ENCODE assay signal across 8 cellular contexts in genomic region chr11:66315921-66316811, GRCh38. TPM values are rescaled to one million over a fixed set of nuclear protein-coding genes. Genes with fewer than 3 reads are reported as not detected.
A peak's percentile ranks its signal among the peaks of the same experiment; 100 is the strongest.
DNase-seq lines count a peak whose midpoint lies in the region; ATAC-seq and TF ChIP-seq lines count a peak whose summit lies in the region.
"Had no signal": no experiment of that assay in that cellular context is flagged by ENCODE, and none has a peak within 500 bp of the region (broad histone marks: within the 10 kb centered on the region; RNA-seq: fewer than 3 reads in every experiment).

No MANE protein-coding gene starts in this region.

- peak in 1 of 5 donors; percentile 59 for DNase-seq in heart left ventricle
- DNase-seq in cardiac septum (ENCODE audit: low spot score) = no peak
- DNase-seq in left lung = peak in 1 of 2 donors; percentile 78
- peak; percentile 63 for DNase-seq in upper lobe of right lung
- no peak for DNase-seq in SW480 (ENCODE audit: low spot score)
- no peak for DNase-seq in activated CD4-positive, alpha-beta T cell treated with anti-CD3 and anti-CD28 coated beads for 4 hours
- DNase-seq: Calu3, NCI-H1092 had no signal

- H3K36me3 ChIP-seq in heart left ventricle = no peaks in the 10 kb centered on the region
- H3K36me3 ChIP-seq in left lung = no peaks in the 10 kb centered on the region
- H3K36me3 ChIP-seq in upper lobe of right lung = no peaks in the 10 kb centered on the region

- intact Hi-C loops in heart left ventricle (cut with DNase I) (no loop called here), cardiac septum (cut with DNase I) (no loop called here), left lung (cut with DNase I) (loop anchor here in 1 of 2 donors (10.0 kb wide), 1 partner anchor 69 kb away; no protein-coding TSS in a partner anchor), upper lobe of right lung (cut with DNase I) (loop anchor here (10.0 kb wide), 1 partner anchor 69 kb away; no protein-coding TSS in a partner anchor)

- H3K4me3 ChIP-seq in heart left ventricle = peak overlapping the region; percentile 39 to 66 (median 62)
- peak overlapping the region; percentile 44 to 62 for H3K4me3 ChIP-seq in left lung
- H3K4me3 ChIP-seq in upper lobe of right lung = peak overlapping the region; percentile 39

- peak overlapping the region; percentile 51 to 94 (median 84) for H3K27ac ChIP-seq in heart left ventricle
- peak overlapping the region; percentile 41 to 44 for H3K27ac ChIP-seq in left lung
- peak overlapping the region; percentile 70 for H3K27ac ChIP-seq in upper lobe of right lung

- H3K9me3 ChIP-seq in heart left ventricle = no peaks in the 10 kb centered on the region
- H3K9me3 ChIP-seq in left lung = no peaks in the 10 kb centered on the region
- no peaks in the 10 kb centered on the region for H3K9me3 ChIP-seq in upper lobe of right lung

- ATAC-seq in heart left ventricle = no peak
- no peak for ATAC-seq in left lung
- no peak for ATAC-seq in upper lobe of right lung

- TF ChIP-seq CTCF in heart left ventricle (IDR thresholded peaks at IDR 0.05) = no peak
- no peak for TF ChIP-seq CTCF in left lung (IDR thresholded peaks at IDR 0.05)
- no peak for TF ChIP-seq CTCF in upper lobe of right lung (IDR thresholded peaks at IDR 0.05)

- no peak for TF ChIP-seq POLR2A in heart left ventricle (IDR thresholded peaks at IDR 0.05)

- WGBS in heart left ventricle, 4 donors = 63 to 71% (median 68%) methylated on average over 19 to 52 of the region's 52 CpGs

- H3K27me3 ChIP-seq in heart left ventricle (no peaks in the 10 kb centered on the region), left lung (peaks cover 0 to 21% of the 10 kb centered on the region in 2 donors), upper lobe of right lung (no peaks in the 10 kb centered on the region)

- peaks cover 0 to 57% (median 32%) of the 10 kb centered on the region in 12 donors for H3K4me1 ChIP-seq in heart left ventricle
- H3K4me1 ChIP-seq in left lung = peaks cover 14 to 53% of the 10 kb centered on the region in 2 donors
- peaks cover 30% of the 10 kb centered on the region for H3K4me1 ChIP-seq in upper lobe of right lung

RNA-seq across cellular contexts. Expression of gene CD248, which starts 0.7 kb away (rescaled TPM):
- total RNA-seq in heart left ventricle (10 to 100 TPM in 5 of 9 donors, 1 to 10 TPM in 4; 6.5 to 33.1 (median 11.8) TPM), cardiac septum (9.7 TPM), left lung (10 to 100 TPM; 69.8 to 74.3 TPM), upper lobe of right lung (10.0 TPM)
- 10 to 100 TPM in 1 of 2 donors, 1 to 10 TPM in 1; 6.0 to 19.9 TPM for polyA plus RNA-seq in heart left ventricle
- total RNA-seq: Calu3 had no signal

RNA-seq across cellular contexts. Expression of gene RIN1, which starts 20.1 kb away (rescaled TPM):
- total RNA-seq in heart left ventricle (1 to 10 TPM in 8 of 9 donors, under 1 TPM in 1; 0.99 to 5.2 (median 1.5) TPM), cardiac septum (2.2 TPM), left lung (10 to 100 TPM in 1 of 2 donors, 1 to 10 TPM in 1; 7.1 to 10.2 TPM), upper lobe of right lung (7.4 TPM)
- 1 to 10 TPM; 1.3 to 2.9 TPM for polyA plus RNA-seq in heart left ventricle

RNA-seq across cellular contexts. Expression of gene TMEM151A, which starts 24.5 kb away (rescaled TPM):
- total RNA-seq in heart left ventricle (1 to 10 TPM in 1 of 9 donors, under 1 TPM in 3, not detected in 5; 0.09 to 7.9 (median 0.18) TPM), cardiac septum (0.24 TPM), left lung (under 1 TPM in 1 of 2 donors, not detected in 1; 0.21 TPM), upper lobe of right lung (0.41 TPM)
- polyA plus RNA-seq in heart left ventricle = under 1 TPM; 0.08 TPM

RNA-seq across cellular contexts. Expression of gene YIF1A, which starts 27.2 kb away (rescaled TPM):
- 10 to 100 TPM; 41.6 to 93.0 (median 65.3) TPM for total RNA-seq in heart left ventricle
- polyA plus RNA-seq in heart left ventricle = 100 to 1,000 TPM in 1 of 2 donors, 10 to 100 TPM in 1; 49.9 to 136 TPM
- 74.0 TPM for total RNA-seq in cardiac septum
- 100 to 1,000 TPM in 1 of 2 donors, 10 to 100 TPM in 1; 97.1 to 118 TPM for total RNA-seq in left lung
- total RNA-seq in upper lobe of right lung = 66.9 TPM

RNA-seq across cellular contexts. Expression of gene BRMS1, which starts 28.7 kb away (rescaled TPM):
- total RNA-seq in heart left ventricle (10 to 100 TPM in 8 of 9 donors, 1 to 10 TPM in 1; 9.7 to 39.2 (median 16.5) TPM), cardiac septum (14.6 TPM), left lung (10 to 100 TPM; 28.7 to 34.3 TPM), upper lobe of right lung (32.1 TPM)
- polyA plus RNA-seq in heart left ventricle = 10 to 100 TPM; 24.7 to 77.4 TPM
